ENCODE assay signal across 21 cellular contexts in the genomic region with DNA sequence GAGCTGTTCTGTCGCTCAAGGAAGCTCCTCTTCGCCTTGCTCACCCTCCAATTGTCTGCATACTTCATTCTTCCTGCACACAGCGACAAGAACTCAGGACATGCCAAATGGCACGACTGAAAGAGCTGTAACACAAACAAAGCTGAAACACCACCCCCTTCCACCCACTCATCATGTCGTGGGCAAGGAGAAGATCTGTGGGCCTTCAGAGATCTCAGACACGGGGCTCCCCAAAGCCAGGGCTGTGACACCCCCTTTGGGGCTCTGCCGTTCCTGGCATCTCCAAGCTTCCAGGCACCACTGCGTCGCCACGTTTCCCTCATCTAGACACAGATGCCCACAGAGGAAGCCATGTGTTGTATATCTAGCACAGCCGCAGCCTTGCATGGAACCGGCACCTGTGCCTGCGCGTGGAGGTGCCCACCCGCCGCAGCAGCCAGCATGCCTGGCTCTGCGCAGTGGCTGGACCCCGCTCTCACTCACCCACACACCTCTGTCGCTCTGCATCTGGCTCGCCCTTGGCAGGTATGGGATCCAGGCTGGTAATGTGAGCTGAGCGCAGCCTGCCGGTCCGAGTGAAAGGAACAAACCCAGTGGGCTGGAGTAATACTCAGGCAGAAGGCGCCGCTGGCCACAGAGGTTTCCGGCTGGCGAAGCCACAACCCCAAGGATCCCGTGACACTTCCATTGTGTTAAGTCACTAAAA.
"Had no signal": no experiment of that assay in that cellular context is flagged by ENCODE, and none has a peak within 500 bp of the region (broad histone marks: within the 10 kb centered on the region; RNA-seq: fewer than 3 reads in every experiment).

No MANE protein-coding gene starts in this region.

- H3K27me3 ChIP-seq: body of pancreas, esophagus muscularis mucosa, gastroesophageal sphincter, heart right ventricle, pancreas, spleen had no signal

- ATAC-seq: activated CD8-positive, alpha-beta memory T cell treated with anti-CD3 and anti-CD28 coated beads, Interleukin-2, amount 10 ng/mL, durations not matched to agents 7 days and 5 days; body of pancreas; gastroesophageal sphincter; heart right ventricle; pancreas; stimulated activated memory B cell treated with anti-CD40 and anti-IgM and Interleukin-4, amounts not matched to agents 10 μg/mL and 1 μg/mL and 100 μg/mL, for 72 hours had no signal

- H3K36me3 ChIP-seq: esophagus muscularis mucosa, gastroesophageal sphincter, heart right ventricle, pancreas, spleen, thoracic aorta had no signal

- H3K27me3 Mint-ChIP-seq: activated B cell treated with CpG ODN at 0.5 μM for 24 hours; activated CD4-positive, alpha-beta memory T cell treated with anti-CD3 and anti-CD28 coated beads, Interleukin-2, amount 10 ng/mL, durations not matched to agents 7 days and 5 days; activated CD8-positive, alpha-beta memory T cell treated with anti-CD3 and anti-CD28 coated beads, Interleukin-2, amount 10 ng/mL, durations not matched to agents 7 days and 5 days; activated naive CD8-positive, alpha-beta T cell treated with anti-CD3 and anti-CD28 coated beads for 36 hours; naive thymus-derived CD4-positive, alpha-beta T cell; stimulated activated memory B cell treated with anti-CD40 and anti-IgM and Interleukin-4, amounts not matched to agents 10 μg/mL and 1 μg/mL and 100 μg/mL, for 72 hours had no signal

- H3K27ac Mint-ChIP-seq: activated B cell treated with CpG ODN at 0.5 μM for 24 hours; activated CD4-positive, alpha-beta memory T cell treated with anti-CD3 and anti-CD28 coated beads, Interleukin-2, amount 10 ng/mL, durations not matched to agents 7 days and 5 days; activated CD8-positive, alpha-beta memory T cell treated with anti-CD3 and anti-CD28 coated beads, Interleukin-2, amount 10 ng/mL, durations not matched to agents 7 days and 5 days; activated naive CD8-positive, alpha-beta T cell treated with anti-CD3 and anti-CD28 coated beads for 36 hours; naive thymus-derived CD4-positive, alpha-beta T cell; stimulated activated memory B cell treated with anti-CD40 and anti-IgM and Interleukin-4, amounts not matched to agents 10 μg/mL and 1 μg/mL and 100 μg/mL, for 72 hours; T-helper 2 cell treated with Interferon-gamma antibody and Interleukin-4, amounts not matched to agents 5 μg/mL and 100 μg/mL, for 36 hours had no signal

- H3K4me1 ChIP-seq: body of pancreas, esophagus muscularis mucosa, gastroesophageal sphincter, pancreas, spleen had no signal

- H3K36me3 Mint-ChIP-seq: activated CD8-positive, alpha-beta memory T cell treated with anti-CD3 and anti-CD28 coated beads, Interleukin-2, amount 10 ng/mL, durations not matched to agents 7 days and 5 days; activated naive CD8-positive, alpha-beta T cell treated with anti-CD3 and anti-CD28 coated beads for 36 hours; naive thymus-derived CD4-positive, alpha-beta T cell; stimulated activated memory B cell treated with anti-CD40 and anti-IgM and Interleukin-4, amounts not matched to agents 10 μg/mL and 1 μg/mL and 100 μg/mL, for 72 hours had no signal

- H3K4me3 ChIP-seq: body of pancreas, esophagus muscularis mucosa, gastroesophageal sphincter, heart right ventricle, pancreas, spleen, thoracic aorta had no signal

- H3K27ac ChIP-seq: body of pancreas, esophagus muscularis mucosa, gastroesophageal sphincter, heart right ventricle, pancreas, spleen, thoracic aorta had no signal

- H3K4me3 Mint-ChIP-seq: activated B cell treated with CpG ODN at 0.5 μM for 24 hours; activated CD4-positive, alpha-beta memory T cell treated with anti-CD3 and anti-CD28 coated beads, Interleukin-2, amount 10 ng/mL, durations not matched to agents 7 days and 5 days; activated CD8-positive, alpha-beta memory T cell treated with anti-CD3 and anti-CD28 coated beads, Interleukin-2, amount 10 ng/mL, durations not matched to agents 7 days and 5 days; activated naive CD8-positive, alpha-beta T cell treated with anti-CD3 and anti-CD28 coated beads for 36 hours; stimulated activated memory B cell treated with anti-CD40 and anti-IgM and Interleukin-4, amounts not matched to agents 10 μg/mL and 1 μg/mL and 100 μg/mL, for 72 hours; T-helper 2 cell treated with Interferon-gamma antibody and Interleukin-4, amounts not matched to agents 5 μg/mL and 100 μg/mL, for 36 hours had no signal

- DNase-seq: activated B cell treated with CpG ODN at 0.5 μM for 24 hours; activated CD4-positive, alpha-beta memory T cell treated with anti-CD3 and anti-CD28 coated beads, Interleukin-2, amount 10 ng/mL, durations not matched to agents 7 days and 5 days; activated CD4-positive, alpha-beta T cell treated with anti-CD3 and anti-CD28 coated beads for 4 hours; activated CD8-positive, alpha-beta memory T cell treated with anti-CD3 and anti-CD28 coated beads, Interleukin-2, amount 10 ng/mL, durations not matched to agents 7 days and 5 days; activated naive CD8-positive, alpha-beta T cell treated with anti-CD3 and anti-CD28 coated beads for 36 hours; body of pancreas; dermis blood vessel endothelial cell; effector memory CD4-positive, alpha-beta T cell; heart right ventricle; kidney glomerular epithelial cell; mesendoderm; naive thymus-derived CD4-positive, alpha-beta T cell; spleen; stimulated activated CD4-positive, alpha-beta T cell treated with anti-CD3 and anti-CD28 coated beads, Interleukin-4, amount 100 ng/mL, for 4 hours had no signal

- FAIRE-seq: endothelial cell of umbilical vein, pancreas had no signal

- H3K9me3 ChIP-seq: body of pancreas, esophagus muscularis mucosa, gastroesophageal sphincter, heart right ventricle, pancreas, thoracic aorta had no signal

- H3K4me1 Mint-ChIP-seq: activated B cell treated with CpG ODN at 0.5 μM for 24 hours; activated CD4-positive, alpha-beta memory T cell treated with anti-CD3 and anti-CD28 coated beads, Interleukin-2, amount 10 ng/mL, durations not matched to agents 7 days and 5 days; activated CD8-positive, alpha-beta memory T cell treated with anti-CD3 and anti-CD28 coated beads, Interleukin-2, amount 10 ng/mL, durations not matched to agents 7 days and 5 days; activated naive CD8-positive, alpha-beta T cell treated with anti-CD3 and anti-CD28 coated beads for 36 hours; naive thymus-derived CD4-positive, alpha-beta T cell; stimulated activated memory B cell treated with anti-CD40 and anti-IgM and Interleukin-4, amounts not matched to agents 10 μg/mL and 1 μg/mL and 100 μg/mL, for 72 hours had no signal
